In the genomic region with DNA sequence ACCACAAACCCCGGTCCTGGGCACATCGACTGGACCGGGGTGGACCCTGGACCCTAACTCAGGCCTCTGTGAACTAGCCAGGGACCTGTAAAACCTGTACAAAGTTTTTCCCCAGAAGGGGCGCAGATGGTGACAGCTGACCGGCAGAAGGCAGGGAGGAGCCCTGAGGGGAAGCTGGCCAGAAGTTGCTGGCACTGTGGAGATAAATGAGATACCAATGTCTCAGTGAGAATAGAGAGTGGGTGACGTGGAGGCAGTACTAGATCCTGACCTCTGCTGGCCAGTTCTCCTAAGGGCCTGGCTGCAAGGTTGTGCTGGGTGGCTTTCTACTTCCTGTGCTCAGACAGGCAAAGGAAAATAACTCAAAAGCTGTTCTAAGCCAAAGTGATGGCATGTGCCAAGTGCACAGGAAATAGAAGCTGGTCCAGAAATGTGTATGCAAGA, we compare ENCODE assay signal across 1 cellular context.
TF ChIP-seq lines count a peak whose summit lies in the region.

No MANE protein-coding gene starts in this region.

TF ChIP-seq in K562, 482 proteins besides CTCF, POLR2A, EP300 and RAD21 (continued from another document):
- TF ChIP-seq, protein P1, sequence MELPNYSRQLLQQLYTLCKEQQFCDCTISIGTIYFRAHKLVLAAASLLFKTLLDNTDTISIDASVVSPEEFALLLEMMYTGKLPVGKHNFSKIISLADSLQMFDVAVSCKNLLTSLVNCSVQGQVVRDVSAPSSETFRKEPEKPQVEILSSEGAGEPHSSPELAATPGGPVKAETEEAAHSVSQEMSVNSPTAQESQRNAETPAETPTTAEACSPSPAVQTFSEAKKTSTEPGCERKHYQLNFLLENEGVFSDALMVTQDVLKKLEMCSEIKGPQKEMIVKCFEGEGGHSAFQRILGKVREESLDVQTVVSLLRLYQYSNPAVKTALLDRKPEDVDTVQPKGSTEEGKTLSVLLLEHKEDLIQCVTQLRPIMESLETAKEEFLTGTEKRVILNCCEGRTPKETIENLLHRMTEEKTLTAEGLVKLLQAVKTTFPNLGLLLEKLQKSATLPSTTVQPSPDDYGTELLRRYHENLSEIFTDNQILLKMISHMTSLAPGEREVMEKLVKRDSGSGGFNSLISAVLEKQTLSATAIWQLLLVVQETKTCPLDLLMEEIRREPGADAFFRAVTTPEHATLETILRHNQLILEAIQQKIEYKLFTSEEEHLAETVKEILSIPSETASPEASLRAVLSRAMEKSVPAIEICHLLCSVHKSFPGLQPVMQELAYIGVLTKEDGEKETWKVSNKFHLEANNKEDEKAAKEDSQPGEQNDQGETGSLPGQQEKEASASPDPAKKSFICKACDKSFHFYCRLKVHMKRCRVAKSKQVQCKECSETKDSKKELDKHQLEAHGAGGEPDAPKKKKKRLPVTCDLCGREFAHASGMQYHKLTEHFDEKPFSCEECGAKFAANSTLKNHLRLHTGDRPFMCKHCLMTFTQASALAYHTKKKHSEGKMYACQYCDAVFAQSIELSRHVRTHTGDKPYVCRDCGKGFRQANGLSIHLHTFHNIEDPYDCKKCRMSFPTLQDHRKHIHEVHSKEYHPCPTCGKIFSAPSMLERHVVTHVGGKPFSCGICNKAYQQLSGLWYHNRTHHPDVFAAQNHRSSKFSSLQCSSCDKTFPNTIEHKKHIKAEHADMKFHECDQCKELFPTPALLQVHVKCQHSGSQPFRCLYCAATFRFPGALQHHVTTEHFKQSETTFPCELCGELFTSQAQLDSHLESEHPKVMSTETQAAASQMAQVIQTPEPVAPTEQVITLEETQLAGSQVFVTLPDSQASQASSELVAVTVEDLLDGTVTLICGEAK (IDR thresholded peaks at IDR 0.05) = no peak
- TF ChIP-seq, protein P1 (CRISPR knock-in tag; IDR thresholded peaks at IDR 0.05) = no peak
- TF ChIP-seq ATF1 (CRISPR knock-in tag; IDR thresholded peaks at IDR 0.05) = no peak
- peak; percentile 85 for TF ChIP-seq ATF1 (tag; IDR thresholded peaks at IDR 0.05)
- no peak for TF ChIP-seq FOXA1 (IDR thresholded peaks at IDR 0.05; ENCODE audit: borderline replicate concordance)
- peak; percentile 60; the same call in 1 of the 2 replicates for TF ChIP-seq XRCC5 (IDR thresholded peaks at IDR 0.05; ENCODE audit: low read depth, low read length)
- 0 out of 2 replicates have a peak, but pooled peaks have one; percentile 22 for TF ChIP-seq ELF1 (tag; IDR thresholded peaks at IDR 0.05)
